Comparison of ENCODE assay signal across 28 cellular contexts in genomic region chrX:1289535-1289934, GRCh38. TPM values are rescaled to one million over a fixed set of nuclear protein-coding genes. Genes with fewer than 3 reads are reported as not detected.
A peak's percentile ranks its signal among the peaks of the same experiment; 100 is the strongest.
DNase-seq lines count a peak whose midpoint lies in the region; ATAC-seq and TF ChIP-seq lines count a peak whose summit lies in the region.
"Had no signal": no experiment of that assay in that cellular context is flagged by ENCODE, and none has a peak within 500 bp of the region (broad histone marks: within the 10 kb centered on the region; RNA-seq: fewer than 3 reads in every experiment).

No MANE protein-coding gene starts in this region.

- H3K27me3 Mint-ChIP-seq in activated CD8-positive, alpha-beta T cell treated with anti-CD3 and anti-CD28 coated beads, Interleukin-2, amount 10 ng/mL, durations not matched to agents 7 days and 5 days (ENCODE audit: low read depth): peaks cover 10% of the 10 kb centered on the region
- no peaks in the 10 kb centered on the region for H3K27me3 Mint-ChIP-seq in dendritic cell treated with granulocyte-macrophage colony-stimulating factor and Interleukin-4, amounts not matched to agents 40 ng/mL and 50 ng/mL, for 4 days

- peaks cover 11 to 13% of the 10 kb centered on the region in 2 donors for H3K36me3 Mint-ChIP-seq in activated naive CD4-positive, alpha-beta T cell treated with anti-CD3 and anti-CD28 coated beads, Interleukin-2, amount 50 U/mL, for 72 hours
- peaks cover 7% of the 10 kb centered on the region for H3K36me3 Mint-ChIP-seq in activated CD8-positive, alpha-beta T cell treated with anti-CD3 and anti-CD28 coated beads, Interleukin-2, amount 10 ng/mL, durations not matched to agents 7 days and 5 days (ENCODE audit: low read depth)
- peaks cover 100% of the 10 kb centered on the region for H3K36me3 Mint-ChIP-seq in dendritic cell treated with granulocyte-macrophage colony-stimulating factor and Interleukin-4, amounts not matched to agents 40 ng/mL and 50 ng/mL, for 4 days (ENCODE audit: low read depth)

- no peaks in the 10 kb centered on the region for H3K4me1 ChIP-seq in gastrocnemius medialis
- H3K4me1 ChIP-seq: colonic mucosa, testis, uterus had no signal

- no peaks in the 10 kb centered on the region for H3K36me3 ChIP-seq in gastrocnemius medialis
- H3K36me3 ChIP-seq: brain microvascular endothelial cell, colonic mucosa, uterus had no signal

- no peak for TF ChIP-seq CTCF in gastrocnemius medialis (IDR thresholded peaks at IDR 0.05 in 4 of 5, conservative IDR thresholded peaks at IDR 0.05 in 1 of 5)

- intact Hi-C loops in dendritic cell treated with granulocyte-macrophage colony-stimulating factor and Interleukin-4, amounts not matched to agents 40 ng/mL and 50 ng/mL, for 4 days (cut with micrococcal nuclease): no loop called here
- intact Hi-C loops in gastrocnemius medialis (cut with DNase I; ENCODE audit: low total_unique reads): no loop called here

- H3K9me3 Mint-ChIP-seq in activated naive CD4-positive, alpha-beta T cell treated with anti-CD3 and anti-CD28 coated beads, Interleukin-2, amount 50 U/mL, for 72 hours: peaks cover 11 to 12% of the 10 kb centered on the region in 2 donors
- H3K9me3 Mint-ChIP-seq in activated CD8-positive, alpha-beta T cell treated with anti-CD3 and anti-CD28 coated beads, Interleukin-2, amount 10 ng/mL, durations not matched to agents 7 days and 5 days (ENCODE audit: insufficient read depth): peaks cover 12% of the 10 kb centered on the region
- no peaks in the 10 kb centered on the region for H3K9me3 Mint-ChIP-seq in dendritic cell treated with granulocyte-macrophage colony-stimulating factor and Interleukin-4, amounts not matched to agents 40 ng/mL and 50 ng/mL, for 4 days

- H3K4me3 ChIP-seq in gastrocnemius medialis: no peak overlapping the region
- H3K4me3 ChIP-seq: colonic mucosa, skin epidermis, testis, uterus had no signal

- H3K27me3 ChIP-seq in gastrocnemius medialis: no peaks in the 10 kb centered on the region
- H3K27me3 ChIP-seq: brain microvascular endothelial cell, colonic mucosa, testis, uterus had no signal

- H3K27ac Mint-ChIP-seq in activated naive CD4-positive, alpha-beta T cell treated with anti-CD3 and anti-CD28 coated beads, Interleukin-2, amount 50 U/mL, for 72 hours: peak overlapping the region; percentile 93
- peak overlapping the region; percentile 76 for H3K27ac Mint-ChIP-seq in activated CD8-positive, alpha-beta T cell treated with anti-CD3 and anti-CD28 coated beads, Interleukin-2, amount 10 ng/mL, durations not matched to agents 7 days and 5 days
- peak overlapping the region; percentile 58 for H3K27ac Mint-ChIP-seq in dendritic cell treated with granulocyte-macrophage colony-stimulating factor and Interleukin-4, amounts not matched to agents 40 ng/mL and 50 ng/mL, for 4 days
- H3K27ac Mint-ChIP-seq: T-helper 1 cell treated with Interleukin-12 subunit alpha and Interleukin-12 subunit beta and Interleukin-4 antibody, amounts not matched to agents 30 μg/mL and 1 μg/mL, for 36 hours had no signal

- POLR2A ChIA-PET in activated CD8-positive, alpha-beta T cell treated with anti-CD3 and anti-CD28 coated beads, Interleukin-2, amount 10 ng/mL, durations not matched to agents 7 days and 5 days (lab: Charles Lee): no interaction called here

- DNase-seq in activated naive CD4-positive, alpha-beta T cell treated with anti-CD3 and anti-CD28 coated beads, Interleukin-2, amount 50 U/mL, for 72 hours (ENCODE audit: low spot score in 2 of 2): no peak
- no peak for DNase-seq in activated naive CD4-positive, alpha-beta T cell (lab: John Stamatoyannopoulos, UW)
- no peak for DNase-seq in activated CD8-positive, alpha-beta T cell treated with anti-CD3 and anti-CD28 coated beads, Interleukin-2, amount 10 ng/mL, durations not matched to agents 7 days and 5 days
- DNase-seq in gastrocnemius medialis: no peak
- DNase-seq in nucleus accumbens (lab: John Stamatoyannopoulos, UW): no peak
- DNase-seq: activated CD4-positive, alpha-beta T cell treated with anti-CD3 and anti-CD28 coated beads, Interleukin-2, amount 50 U/mL, for 1 hour; activated T-cell treated with anti-CD3 and anti-CD28 coated beads for 4 hours; brain microvascular endothelial cell; C1 segment of cervical spinal cord; colonic mucosa; DMS 273 treated with DMSO at 0.1 percent for 48 hours; effector memory CD8-positive, alpha-beta T cell; foreskin melanocyte; mesenchymal stem cell; NCI-H1092; NCI-H2029; NCI-H2227 treated with DMSO at 0.1 percent for 48 hours; NCI-H748 treated with DMSO at 0.1 percent for 48 hours; RPMI8226; stimulated activated CD4-positive, alpha-beta T cell treated with anti-CD3 and anti-CD28 coated beads, Interleukin-1b, Interleukin-23, amount 100 ng/mL, for 48 hours; testis; uterus had no signal

- CTCF ChIA-PET in activated CD8-positive, alpha-beta T cell treated with anti-CD3 and anti-CD28 coated beads, Interleukin-2, amount 10 ng/mL, durations not matched to agents 7 days and 5 days (lab: Charles Lee): no interaction called here

- in situ Hi-C loops in gastrocnemius medialis (cut with MboI; ENCODE audit: low sequenced_read_pairs in 4 of 4): no loop called here

- no peaks in the 10 kb centered on the region for H3K9me3 ChIP-seq in gastrocnemius medialis
- H3K9me3 ChIP-seq: colonic mucosa, testis, uterus had no signal

- no peak overlapping the region for H3K27ac ChIP-seq in gastrocnemius medialis
- H3K27ac ChIP-seq: brain microvascular endothelial cell, colonic mucosa, skin epidermis, testis, uterus had no signal

- TF ChIP-seq POLR2A in gastrocnemius medialis (IDR thresholded peaks at IDR 0.05): no peak

- H3K4me3 Mint-ChIP-seq in activated CD8-positive, alpha-beta T cell treated with anti-CD3 and anti-CD28 coated beads, Interleukin-2, amount 10 ng/mL, durations not matched to agents 7 days and 5 days: peak overlapping the region; percentile 22
- peak overlapping the region; percentile 0 for H3K4me3 Mint-ChIP-seq in dendritic cell treated with granulocyte-macrophage colony-stimulating factor and Interleukin-4, amounts not matched to agents 40 ng/mL and 50 ng/mL, for 4 days
- H3K4me3 Mint-ChIP-seq: effector memory CD8-positive, alpha-beta T cell; T-helper 1 cell treated with Interleukin-12 subunit alpha and Interleukin-12 subunit beta and Interleukin-4 antibody, amounts not matched to agents 30 μg/mL and 1 μg/mL, for 36 hours had no signal

- ATAC-seq in activated naive CD4-positive, alpha-beta T cell treated with anti-CD3 and anti-CD28 coated beads, Interleukin-2, amount 50 U/mL, for 72 hours: no peak
- no peak for ATAC-seq in activated CD8-positive, alpha-beta T cell treated with anti-CD3 and anti-CD28 coated beads, Interleukin-2, amount 10 ng/mL, durations not matched to agents 7 days and 5 days
- ATAC-seq in gastrocnemius medialis (no peak), HG02588 (IDR thresholded peaks at IDR 0.05; ENCODE audit: unreplicated experiment) (no peak)
- ATAC-seq: effector memory CD8-positive, alpha-beta T cell; esophagus mucosa had no signal

- H3K4me1 Mint-ChIP-seq in activated CD8-positive, alpha-beta T cell treated with anti-CD3 and anti-CD28 coated beads, Interleukin-2, amount 10 ng/mL, durations not matched to agents 7 days and 5 days (ENCODE audit: low read depth): no peaks in the 10 kb centered on the region
- peaks cover 55% of the 10 kb centered on the region for H3K4me1 Mint-ChIP-seq in dendritic cell treated with granulocyte-macrophage colony-stimulating factor and Interleukin-4, amounts not matched to agents 40 ng/mL and 50 ng/mL, for 4 days (ENCODE audit: low read depth)

RNA-seq across cellular contexts. Expression of gene CSF2RA, which starts 20.9 kb away (rescaled TPM):
- under 1 TPM; 0.18 to 0.50 TPM for total RNA-seq in activated naive CD4-positive, alpha-beta T cell treated with anti-CD3 and anti-CD28 coated beads, Interleukin-2, amount 50 U/mL, for 72 hours
- not detected for total RNA-seq in activated CD8-positive, alpha-beta T cell treated with anti-CD3 and anti-CD28 coated beads, Interleukin-2, amount 10 ng/mL, durations not matched to agents 7 days and 5 days
- 1 to 10 TPM in 2 of 4 donors, under 1 TPM in 2; 0.59 to 1.3 (median 0.89) TPM for total RNA-seq in gastrocnemius medialis
- total RNA-seq: myocyte had no signal

RNA-seq across cellular contexts. Expression of gene IL3RA, which starts 47.0 kb away (rescaled TPM):
- under 1 TPM; 0.41 to 0.73 TPM for total RNA-seq in activated naive CD4-positive, alpha-beta T cell treated with anti-CD3 and anti-CD28 coated beads, Interleukin-2, amount 50 U/mL, for 72 hours
- total RNA-seq in activated CD8-positive, alpha-beta T cell treated with anti-CD3 and anti-CD28 coated beads, Interleukin-2, amount 10 ng/mL, durations not matched to agents 7 days and 5 days: under 1 TPM; 0.60 to 0.61 TPM
- total RNA-seq in gastrocnemius medialis: 1 to 10 TPM; 2.8 to 8.0 (median 5.6) TPM
- total RNA-seq: myocyte had no signal
